Comparison of ENCODE assay signal across 8 cellular contexts in the genomic region with DNA sequence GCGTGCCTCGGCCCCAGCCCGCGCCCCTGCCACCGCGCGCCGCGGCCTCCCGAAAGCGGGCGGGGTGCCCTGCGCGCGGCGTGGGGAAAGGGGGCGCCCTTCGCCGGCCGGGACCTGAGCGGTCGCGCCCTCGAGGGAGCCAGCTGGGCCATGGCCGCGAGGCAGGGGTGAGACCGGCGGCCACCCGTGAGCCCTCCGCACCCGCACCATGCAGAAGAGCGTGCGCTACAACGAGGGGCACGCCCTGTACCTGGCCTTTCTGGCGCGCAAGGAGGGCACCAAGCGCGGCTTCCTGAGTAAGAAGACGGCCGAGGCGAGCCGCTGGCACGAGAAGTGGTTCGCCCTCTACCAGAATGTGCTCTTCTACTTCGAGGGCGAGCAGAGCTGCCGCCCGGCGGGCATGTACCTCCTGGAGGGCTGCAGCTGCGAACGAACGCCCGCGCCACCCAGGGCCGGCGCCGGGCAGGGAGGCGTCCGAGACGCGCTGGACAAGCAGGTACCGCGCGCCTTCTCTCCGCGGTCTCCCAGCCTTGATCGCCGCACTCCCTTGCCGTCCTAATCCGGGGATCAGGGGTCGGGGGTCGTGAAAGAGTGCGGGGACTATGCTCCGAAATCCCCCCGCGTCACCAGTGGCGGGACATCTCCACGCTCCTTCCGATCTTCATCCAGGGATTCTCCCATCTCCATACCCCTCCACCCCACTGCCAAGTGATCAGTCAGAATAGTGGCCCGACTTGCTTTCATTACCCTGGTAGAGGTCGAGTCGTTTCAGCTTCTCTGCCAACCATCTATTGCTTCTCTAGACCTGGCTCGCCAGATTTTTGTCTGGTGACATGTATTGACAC. TPM values are rescaled to one million over a fixed set of nuclear protein-coding genes. Genes with fewer than 3 reads are reported as not detected.
DNase-seq lines count a peak whose midpoint lies in the region; ATAC-seq, FAIRE-seq and TF ChIP-seq lines count a peak whose summit lies in the region.

No MANE protein-coding gene starts in this region.

- peak; percentile 67 to 74 (median 70) for ATAC-seq in right lobe of liver

- H3K27ac ChIP-seq in dorsolateral prefrontal cortex (peak overlapping the region; percentile 20 to 97 (median 92)), right lobe of liver (no peak overlapping the region)

- in situ Hi-C loops in GM13977 (cut with MboI; ENCODE audit: low pct_unique_long_range_greater_than_20kb, low sequenced_read_pairs, unreplicated experiment), result no loop called here

- intact Hi-C loops in dorsolateral prefrontal cortex (cut with DNase I) (loop anchor here (2.0 to 10.0 kb wide), 6 partner anchors 84 to 237 kb away; no protein-coding TSS in a partner anchor), right lobe of liver (cut with DNase I) (no loop called here)

- FAIRE-seq in RCC 7860 (lab: Jason Lieb, UNC), result no peak

- no peaks in the 10 kb centered on the region for H3K36me3 ChIP-seq in right lobe of liver

- TF ChIP-seq CTCF in GM13977 (IDR thresholded peaks at IDR 0.05; ENCODE audit: extremely low read depth, insufficient read depth, missing control alignments) (no peak), dorsolateral prefrontal cortex (IDR thresholded peaks at IDR 0.05 in 54 of 56, conservative IDR thresholded peaks at IDR 0.05 in 2 of 56; ENCODE audit: low read depth in 1 of 56, partially characterized antibody in 56 of 56) (peak in 40 of 56 donors; percentile 8 to 66 (median 36)), right lobe of liver (IDR thresholded peaks at IDR 0.05) (peak in 1 of 4 donors; percentile 19)

- no peak for TF ChIP-seq POLR2A in right lobe of liver (IDR thresholded peaks at IDR 0.05)

- no peaks in the 10 kb centered on the region for H3K9me3 ChIP-seq in right lobe of liver

- peaks cover 0 to 10% (median 0%) of the 10 kb centered on the region in 45 donors for H3K27me3 ChIP-seq in dorsolateral prefrontal cortex
- H3K27me3 ChIP-seq in right lobe of liver, result no peaks in the 10 kb centered on the region

- H3K4me1 ChIP-seq in right lobe of liver, result peaks cover 0 to 6% (median 0%) of the 10 kb centered on the region in 4 donors

- DNase-seq in GM13977 (ENCODE audit: low spot score) (peak; percentile 38), dorsolateral prefrontal cortex (peak in 6 of 10 donors; percentile 45 to 74 (median 56)), right lobe of liver (peak; percentile 26 to 52 (median 43)), dedifferentiated amniotic fluid mesenchymal stem cell (ENCODE audit: extremely low spot score) (no peak), RCC 7860 (ENCODE audit: low spot score) (no peak), SHP77 (lab: John Stamatoyannopoulos, UW) (no peak)
- peak; percentile 48 to 54 for DNase-seq in activated CD4-positive, alpha-beta T cell treated with anti-CD3 and anti-CD28 coated beads for 4 hours
- DNase-seq in stimulated activated CD4-positive, alpha-beta T cell treated with anti-CD3 and anti-CD28 coated beads, Interleukin-4, amount 100 ng/mL, for 4 hours, result peak; percentile 39 to 45

- 6% methylated on average over 14 of the region's 84 CpGs for WGBS in right lobe of liver (ENCODE audit: insufficient coverage, low coverage, low lambda C conversion rate, missing lambda C conversion rate)

- peak overlapping the region; percentile 50 to 93 (median 75) for H3K4me3 ChIP-seq in dorsolateral prefrontal cortex
- H3K4me3 ChIP-seq in right lobe of liver, result peak overlapping the region; percentile 37 to 48 (median 41)

RNA-seq across cellular contexts. Expression of a gene that starts 0.6 kb away (rescaled TPM):
- total RNA-seq in dorsolateral prefrontal cortex, result 100 to 1,000 TPM in 52 of 120 experiments, 10 to 100 TPM in 68; 42.2 to 182 (median 97.5) TPM
- under 1 TPM; 0.20 to 0.61 (median 0.36) TPM for total RNA-seq in right lobe of liver

Comparison
In these comparisons a context has a peak if more than half of its experiments do, and no peak if none do; other contexts are left out.
1. DNase-seq: peak in GM13977 (single experiment), activated CD4-positive, alpha-beta T cell treated with anti-CD3 and anti-CD28 coated beads for 4 hours (2 of 2), dorsolateral prefrontal cortex (6 of 10), right lobe of liver (3 of 3) and stimulated activated CD4-positive, alpha-beta T cell treated with anti-CD3 and anti-CD28 coated beads, Interleukin-4, amount 100 ng/mL, for 4 hours (2 of 2); none in dedifferentiated amniotic fluid mesenchymal stem cell (single experiment), RCC 7860 (single experiment) and SHP77 (0 of 2).
2. H3K27ac ChIP-seq: peak in dorsolateral prefrontal cortex (59 of 59); none in right lobe of liver (0 of 3).
3. RNA of a gene that starts 0.6 kb away (total RNA-seq): 42.2 to 182 TPM in dorsolateral prefrontal cortex; 0.20 to 0.61 TPM in right lobe of liver; every median in the first group is over 10 times any median in the second.
4. intact Hi-C loops: an anchor here in dorsolateral prefrontal cortex (2.0 to 10.0 kb wide); none called in right lobe of liver.